4 cellular contexts compared by ENCODE assay signal in genomic region chr4:148637453-148637852, GRCh38.
A peak's percentile ranks its signal among the peaks of the same experiment; 100 is the strongest.
DNase-seq lines count a peak whose midpoint lies in the region; ATAC-seq, FAIRE-seq and TF ChIP-seq lines count a peak whose summit lies in the region.
"Not testable (repeated sequence)": the region's sequence is repeated elsewhere in the genome, so short reads cannot be mapped to it uniquely, and the experiment has no call there.

No MANE protein-coding gene starts in this region.

- H3K9me3 ChIP-seq in A549; HEK293 (ENCODE audit: control insufficient read depth, insufficient read depth, low read depth, low read length); K562 (replicated peaks; ENCODE audit: control insufficient read depth, insufficient read depth, low read depth, low read length): not testable (repeated sequence)

- not testable (repeated sequence) for H3K79me2 ChIP-seq in K562 (ENCODE audit: control insufficient read depth, insufficient read depth, low read length)

- not testable (repeated sequence) for FAIRE-seq in A549 (lab: Jason Lieb, UNC); K562 (lab: Jason Lieb, UNC)

- not testable (repeated sequence) for H3K36me3 ChIP-seq in HEK293 (ENCODE audit: control insufficient read depth in 2 of 2, insufficient read depth in 1 of 2, low read length in 2 of 2); K562 (ENCODE audit: control insufficient read depth, insufficient read depth, low read length)

- H3K27ac Mint-ChIP-seq in activated naive CD8-positive, alpha-beta T cell treated with anti-CD3 and anti-CD28 coated beads, Interleukin-2, amount 50 U/mL, for 24 hours: not testable (repeated sequence)

- CTCF ChIA-PET in A549 (lab: Yijun Ruan, JAX); HEK293 (lab: Yijun Ruan, JAX); K562 (lab: Yijun Ruan, JAX; ENCODE audit: low intra/inter-chr PET ratio): not testable (repeated sequence)

- in situ Hi-C loops in K562 (cut with MboI): not testable (repeated sequence)

- TF ChIP-seq EP300 in A549 (IDR thresholded peaks at IDR 0.05); K562 (IDR thresholded peaks at IDR 0.05; ENCODE audit: low read length): not testable (repeated sequence)

- H3K36me3 Mint-ChIP-seq in activated naive CD8-positive, alpha-beta T cell treated with anti-CD3 and anti-CD28 coated beads, Interleukin-2, amount 50 U/mL, for 24 hours (ENCODE audit: low read depth): not testable (repeated sequence)

- not testable (repeated sequence) for H3K27me3 Mint-ChIP-seq in activated naive CD8-positive, alpha-beta T cell treated with anti-CD3 and anti-CD28 coated beads, Interleukin-2, amount 50 U/mL, for 24 hours

- not testable (repeated sequence) for H3K27me3 ChIP-seq in K562 (ENCODE audit: control insufficient read depth in 2 of 2, insufficient read depth in 2 of 2, low read length in 2 of 2)

- not testable (repeated sequence) for H3K9ac ChIP-seq in K562 (ENCODE audit: insufficient read depth in 1 of 2, low read depth in 2 of 2, low read length in 2 of 2)

- H3K4me2 ChIP-seq in A549; K562 (ENCODE audit: insufficient read depth, low read length): not testable (repeated sequence)

- not testable (repeated sequence) for BruUV-seq in K562 (replicated peaks; lab: Mats Ljungman, UMichigan)

- H3K4me3 Mint-ChIP-seq in activated naive CD8-positive, alpha-beta T cell treated with anti-CD3 and anti-CD28 coated beads, Interleukin-2, amount 50 U/mL, for 24 hours: not testable (repeated sequence)

- H3K9me1 ChIP-seq in K562 (ENCODE audit: control insufficient read depth, insufficient read depth, low read length): not testable (repeated sequence)

- TF ChIP-seq RAD21 in A549 (conservative IDR thresholded peaks at IDR 0.05 in 1 of 2, IDR thresholded peaks at IDR 0.05 in 1 of 2); K562 (CRISPR knock-in tag; conservative IDR thresholded peaks at IDR 0.05 in 1 of 2, IDR thresholded peaks at IDR 0.05 in 1 of 2): not testable (repeated sequence)

- not testable (repeated sequence) for ATAC-seq in A549; activated naive CD8-positive, alpha-beta T cell treated with anti-CD3 and anti-CD28 coated beads, Interleukin-2, amount 50 U/mL, for 24 hours; K562

- not testable (repeated sequence) for H3K27ac ChIP-seq in A549; HEK293 (ENCODE audit: extremely low read depth, low read depth, low read length); K562 (ENCODE audit: extremely low read depth, low read depth, low read length)

- not testable (repeated sequence) for H4K20me1 ChIP-seq in K562 (replicated peaks; ENCODE audit: control insufficient read depth, insufficient read depth, low read length)

- POLR2A ChIA-PET in A549 (lab: Yijun Ruan, JAX); K562 (lab: Yijun Ruan, JAX): not testable (repeated sequence)
- POLR2A ChIA-PET in HEK293 (lab: Yijun Ruan, JAX): interaction anchor here (0.7 kb wide), 1 partner anchor 304 kb away, joined by 3 read pairs; no protein-coding TSS in a partner anchor

- H2AFZ ChIP-seq in K562 (ENCODE audit: low read depth, low read length): not testable (repeated sequence)

- not testable (repeated sequence) for TF ChIP-seq POLR2A in A549 (IDR thresholded peaks at IDR 0.05; ENCODE audit: low read length); K562 (conservative IDR thresholded peaks at IDR 0.05)

- WGBS in A549 (ENCODE audit: missing lambda C conversion rate): 0% methylated on average over 3 of the region's 3 CpGs
- 0% methylated on average over 3 of the region's 3 CpGs for WGBS in K562 (ENCODE audit: insufficient coverage, low coverage, missing lambda C conversion rate)

- TF ChIP-seq CTCF in A549 (IDR thresholded peaks at IDR 0.05); HEK293 (tag by site-specific recombination; IDR thresholded peaks at IDR 0.05); K562 (IDR thresholded peaks at IDR 0.05 in 2 of 3, conservative IDR thresholded peaks at IDR 0.05 in 1 of 3; ENCODE audit: insufficient read depth in 2 of 3, low read depth in 1 of 3, low read length in 3 of 3): not testable (repeated sequence)

- not testable (repeated sequence) for DNase-seq in A549 (ENCODE audit: low read depth in 1 of 2, low spot score in 1 of 2)
- peak; percentile 1 for DNase-seq in activated naive CD8-positive, alpha-beta T cell treated with anti-CD3 and anti-CD28 coated beads, Interleukin-2, amount 50 U/mL, for 24 hours
- DNase-seq in K562 (ENCODE audit: extremely low read depth in 1 of 4, low spot score in 3 of 4): peak in 1 of 4 experiments; percentile 0

- H3K4me1 Mint-ChIP-seq in activated naive CD8-positive, alpha-beta T cell treated with anti-CD3 and anti-CD28 coated beads, Interleukin-2, amount 50 U/mL, for 24 hours: not testable (repeated sequence)

- peaks cover 35% of the 10 kb centered on the region for H3K9me3 Mint-ChIP-seq in activated naive CD8-positive, alpha-beta T cell treated with anti-CD3 and anti-CD28 coated beads, Interleukin-2, amount 50 U/mL, for 24 hours

- intact Hi-C loops in K562 (cut with micrococcal nuclease): not testable (repeated sequence)

- H3K4me1 ChIP-seq in A549; HEK293 (ENCODE audit: control insufficient read depth, insufficient read depth, low read length); K562 (replicated peaks in 1 of 2; ENCODE audit: control insufficient read depth in 2 of 2, insufficient read depth in 2 of 2, low read length in 2 of 2): not testable (repeated sequence)

- H3K4me3 ChIP-seq in A549; HEK293 (ENCODE audit: low read depth, low read length); K562: not testable (repeated sequence)

TF ChIP-seq in A549, 52 proteins besides CTCF, POLR2A, EP300 and RAD21:
- peak; percentile 61 for TF ChIP-seq ZFP36 (IDR thresholded peaks at IDR 0.05; ENCODE audit: borderline replicate concordance, partially characterized antibody)

TF ChIP-seq in HEK293, 187 proteins besides CTCF, POLR2A, EP300 and RAD21:
- TF ChIP-seq ZNF585B (tag by site-specific recombination; IDR thresholded peaks at IDR 0.05) (peak; percentile 76), SETDB1 (IDR thresholded peaks at IDR 0.05; ENCODE audit: insufficient read length, low read length) (peak; percentile 41)

TF ChIP-seq in K562, 482 proteins besides CTCF, POLR2A, EP300 and RAD21:
- TF ChIP-seq ZFP36 (IDR thresholded peaks at IDR 0.05; ENCODE audit: low read depth, low read length, partially characterized antibody): peak; percentile 69
TF ChIP-seq in K562: peak in this region for 1; not testable (repeated sequence) for 481.
